12 cellular contexts compared by ENCODE assay signal in the genomic region with DNA sequence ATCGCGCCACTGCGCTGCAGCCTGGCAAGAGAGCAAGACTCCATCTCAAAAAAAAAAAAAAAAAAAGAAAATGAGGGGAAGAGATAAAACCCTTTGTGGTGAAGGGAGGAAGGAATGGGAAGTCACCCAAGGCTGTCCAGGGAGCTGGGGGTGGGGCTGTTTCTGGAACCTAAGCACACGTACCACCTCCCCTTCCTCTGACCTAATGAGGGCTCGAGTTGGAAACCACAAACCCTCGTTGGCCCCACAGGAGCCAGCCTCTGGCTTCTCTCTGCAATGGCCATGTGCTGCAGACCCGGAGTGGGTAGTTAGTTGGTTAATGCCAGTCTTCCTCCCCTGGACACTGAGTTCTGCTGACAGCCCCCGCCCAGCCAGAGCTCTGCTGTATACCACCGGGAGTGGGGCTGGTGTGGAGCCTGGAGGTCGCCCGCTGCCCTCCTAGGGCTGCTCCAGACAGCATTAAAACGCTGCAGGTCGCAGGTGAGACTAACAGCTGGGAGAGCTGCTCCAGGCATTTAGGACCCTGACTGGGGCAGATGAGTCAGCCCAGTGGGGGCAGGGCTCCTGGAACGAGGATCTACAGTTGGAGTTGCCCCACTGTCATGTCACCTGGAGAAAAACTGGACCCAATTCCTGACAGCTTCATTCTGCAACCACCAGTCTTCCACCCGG. TPM values are rescaled to one million over a fixed set of nuclear protein-coding genes. Genes with fewer than 3 reads are reported as not detected.
DNase-seq lines count a peak whose midpoint lies in the region; ATAC-seq lines count a peak whose summit lies in the region.
"Had no signal": no experiment of that assay in that cellular context is flagged by ENCODE, and none has a peak within 500 bp of the region (broad histone marks: within the 10 kb centered on the region; RNA-seq: fewer than 3 reads in every experiment).

A gene with protein sequence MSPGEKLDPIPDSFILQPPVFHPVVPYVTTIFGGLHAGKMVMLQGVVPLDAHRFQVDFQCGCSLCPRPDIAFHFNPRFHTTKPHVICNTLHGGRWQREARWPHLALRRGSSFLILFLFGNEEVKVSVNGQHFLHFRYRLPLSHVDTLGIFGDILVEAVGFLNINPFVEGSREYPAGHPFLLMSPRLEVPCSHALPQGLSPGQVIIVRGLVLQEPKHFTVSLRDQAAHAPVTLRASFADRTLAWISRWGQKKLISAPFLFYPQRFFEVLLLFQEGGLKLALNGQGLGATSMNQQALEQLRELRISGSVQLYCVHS (plus strand): TSS at position 228 of the 672 bp plus-strand sequence. CDS start 375 bp downstream, at position 603.

- H3K9me3 ChIP-seq in T-helper 17 cell (ENCODE audit: control insufficient read depth, low read length, poor library complexity, severe bottlenecking), result no peaks in the 10 kb centered on the region
- H3K9me3 ChIP-seq in right cardiac atrium (ENCODE audit: control insufficient read depth, low read length), result no peaks in the 10 kb centered on the region

- no peak within 1 kb of the TSS for H3K27ac ChIP-seq in right cardiac atrium (ENCODE audit: low read length)

- peak; percentile 19 for DNase-seq in A172 (ENCODE audit: low spot score)
- DNase-seq in HT1080 (ENCODE audit: low read depth), result peak; percentile 17
- DNase-seq in T-helper 17 cell, result no peak
- peak in 2 of 3 donors; percentile 61 to 62 for DNase-seq in right cardiac atrium
- DNase-seq in midbrain (lab: John Stamatoyannopoulos, UW), result no peak
- DNase-seq in amniotic stem cell (lab: John Stamatoyannopoulos, UW), result no peak
- DNase-seq in G401 (ENCODE audit: low spot score), result no peak
- no peak for DNase-seq in NCI-H187 (lab: John Stamatoyannopoulos, UW)
- DNase-seq: activated CD8-positive, alpha-beta memory T cell treated with anti-CD3 and anti-CD28 coated beads, Interleukin-2, amount 10 ng/mL, durations not matched to agents 7 days and 5 days; NCI-H2227 treated with DMSO at 0.1 percent for 48 hours had no signal

- WGBS in right cardiac atrium, result 48% methylated on average over 15 of the region's 15 CpGs

- no peaks in the 10 kb centered on the region for H3K27me3 ChIP-seq in right cardiac atrium (ENCODE audit: control insufficient read depth, insufficient read depth)

- H3K4me3 ChIP-seq in right cardiac atrium (ENCODE audit: low read length), result no peak within 1 kb of the TSS

- ATAC-seq in T-helper 17 cell (no peak), right cardiac atrium (peak in 1 of 2 donors; percentile 28)
- ATAC-seq: activated CD8-positive, alpha-beta memory T cell treated with anti-CD3 and anti-CD28 coated beads, Interleukin-2, amount 10 ng/mL, durations not matched to agents 7 days and 5 days; SK-N-SH treated with all-trans-retinoic acid at 6 μM for 48 hours had no signal

- H3K4me3 Mint-ChIP-seq in T-helper 17 cell, result no peak within 1 kb of the TSS
- H3K4me3 Mint-ChIP-seq: activated CD8-positive, alpha-beta memory T cell treated with anti-CD3 and anti-CD28 coated beads, Interleukin-2, amount 10 ng/mL, durations not matched to agents 7 days and 5 days had no signal

- in situ Hi-C loops in G401 (cut with HindIII; ENCODE audit: low sequenced_read_pairs), result no loop called here

- H3K27me3 Mint-ChIP-seq in T-helper 17 cell, result no peaks in the 10 kb centered on the region
- H3K27me3 Mint-ChIP-seq: activated CD8-positive, alpha-beta memory T cell treated with anti-CD3 and anti-CD28 coated beads, Interleukin-2, amount 10 ng/mL, durations not matched to agents 7 days and 5 days had no signal

- no peaks in the 10 kb centered on the region for H3K36me3 Mint-ChIP-seq in T-helper 17 cell (ENCODE audit: low read depth)
- H3K36me3 Mint-ChIP-seq: activated CD8-positive, alpha-beta memory T cell treated with anti-CD3 and anti-CD28 coated beads, Interleukin-2, amount 10 ng/mL, durations not matched to agents 7 days and 5 days had no signal

- H3K4me1 ChIP-seq in right cardiac atrium (ENCODE audit: control insufficient read depth, insufficient read depth, low read length), result peaks cover 3% of the 10 kb centered on the region

- H3K27ac Mint-ChIP-seq in T-helper 17 cell, result peak within 1 kb of the TSS; percentile 59
- H3K27ac Mint-ChIP-seq: activated CD8-positive, alpha-beta memory T cell treated with anti-CD3 and anti-CD28 coated beads, Interleukin-2, amount 10 ng/mL, durations not matched to agents 7 days and 5 days had no signal

- intact Hi-C loops in right cardiac atrium (cut with DNase I), result no loop called here

- peaks cover 4% of the 10 kb centered on the region for H3K4me1 Mint-ChIP-seq in T-helper 17 cell

RNA-seq across cellular contexts. Expression of the gene that starts here (rescaled TPM):
- total RNA-seq in A172 (2014; rRNA removed; shearing (Covaris generic)), result not detected in 2 replicates
- not detected in 2 replicates for total RNA-seq in HT1080 (2014; rRNA removed; shearing (Covaris generic))
- polyA plus RNA-seq in HT1080 (2015; cell fraction: cytosol; rRNA removed), result 0.31 TPM in 1 of 2 replicates, not detected in the other
- 0.23 TPM in 1 of 2 replicates, not detected in the other for polyA plus RNA-seq in HT1080 (2015; cell fraction: nucleus; rRNA removed)
- total RNA-seq in T-helper 17 cell (1 to 10 TPM in 1 of 2 donors, under 1 TPM in 1; 0.72 to 9.7 TPM), right cardiac atrium (1 to 10 TPM in 1 of 4 donors, under 1 TPM in 2, not detected in 1; 0.40 to 3.8 (median 0.44) TPM)
- 7.3 TPM for polyA plus RNA-seq in right cardiac atrium
- total RNA-seq in G401 (2014; rRNA removed; shearing (Covaris generic)), result not detected in 2 replicates
- total RNA-seq: HT-29 had no signal

Comparison
In these comparisons a context has a peak if more than half of its experiments do, and no peak if none do; other contexts are left out.
1. Peak in DNase-seq in A172; RNA of the gene not detected or under 1 TPM.
2. Peak in DNase-seq in HT1080; RNA of the gene not detected or under 1 TPM.
3. DNase-seq: peak in right cardiac atrium (2 of 3); none in T-helper 17 cell (0 of 3), midbrain (single experiment), amniotic stem cell (single experiment), G401 (single experiment) and NCI-H187 (0 of 2).